In genomic region chr17:11506635-11507034, GRCh38 we compare ENCODE assay signal across 12 cellular contexts.
DNase-seq lines count a peak whose midpoint lies in the region; TF ChIP-seq lines count a peak whose summit lies in the region.
"Had no signal": no experiment of that assay in that cellular context is flagged by ENCODE, and none has a peak within 500 bp of the region (broad histone marks: within the 10 kb centered on the region; RNA-seq: fewer than 3 reads in every experiment).

No MANE protein-coding gene starts in this region.

- no peaks in the 10 kb centered on the region for H3K4me1 ChIP-seq in colonic mucosa
- peaks cover 12% of the 10 kb centered on the region for H3K4me1 ChIP-seq in neural progenitor cell
- H3K4me1 ChIP-seq: heart left ventricle had no signal

- no peaks in the 10 kb centered on the region for H3K79me2 ChIP-seq in neural progenitor cell (ENCODE audit: low read depth)

- TF ChIP-seq CTCF in colonic mucosa (IDR thresholded peaks at IDR 0.05) (no peak), neural progenitor cell (IDR thresholded peaks at IDR 0.05) (no peak)

- H3K9me3 Mint-ChIP-seq in neural progenitor cell = peaks cover 2% of the 10 kb centered on the region

- H3K9me3 ChIP-seq in colonic mucosa (no peaks in the 10 kb centered on the region), neural progenitor cell (ENCODE audit: low read depth) (no peaks in the 10 kb centered on the region)
- H3K9me3 ChIP-seq: heart left ventricle had no signal

- no peak overlapping the region for H2AFZ ChIP-seq in neural progenitor cell (replicated peaks)

- H3K9ac ChIP-seq in colonic mucosa (ENCODE audit: low read depth in 2 of 2, low read length in 2 of 2) (no peak overlapping the region), neural progenitor cell (no peak overlapping the region)

- H3K27ac ChIP-seq in colonic mucosa = no peak overlapping the region
- H3K27ac ChIP-seq in neural progenitor cell = no peak overlapping the region
- H3K27ac ChIP-seq: 22Rv1, heart left ventricle had no signal

- H3K27ac Mint-ChIP-seq in neural progenitor cell = no peak overlapping the region

- no peaks in the 10 kb centered on the region for H3K4me1 Mint-ChIP-seq in neural progenitor cell

- peaks cover 28% of the 10 kb centered on the region for H3K27me3 Mint-ChIP-seq in neural progenitor cell (ENCODE audit: insufficient read depth, low read depth)

- intact Hi-C loops in colonic mucosa (cut with DNase I) = no loop called here

- H3K4me3 ChIP-seq in colonic mucosa = no peak overlapping the region
- no peak overlapping the region for H3K4me3 ChIP-seq in neural progenitor cell
- H3K4me3 ChIP-seq: heart left ventricle had no signal

- peaks cover 5% of the 10 kb centered on the region for H3F3A ChIP-seq in neural progenitor cell (ENCODE audit: low read depth)

- H3K36me3 ChIP-seq in colonic mucosa (no peaks in the 10 kb centered on the region), neural progenitor cell (no peaks in the 10 kb centered on the region)
- H3K36me3 ChIP-seq: heart left ventricle had no signal

- H3K4me3 Mint-ChIP-seq in neural progenitor cell = no peak overlapping the region

- no peaks in the 10 kb centered on the region for H3K36me3 Mint-ChIP-seq in neural progenitor cell

- H3K4me2 ChIP-seq in neural progenitor cell = no peak overlapping the region

- H4K20me1 ChIP-seq in neural progenitor cell (ENCODE audit: low read depth) = peaks cover 28% of the 10 kb centered on the region

- H3K27me3 ChIP-seq in colonic mucosa (no peaks in the 10 kb centered on the region), neural progenitor cell (no peaks in the 10 kb centered on the region)

- DNase-seq in DMS 273 (lab: John Stamatoyannopoulos, UW; ENCODE audit: unreplicated experiment) = peak; percentile 41
- DNase-seq in DMS 273 treated with DMSO at 0.1 percent for 48 hours (lab: John Stamatoyannopoulos, UW) = no peak
- DNase-seq in NCI-H460 (ENCODE audit: extremely low read depth, low read depth) = peak; percentile 2
- DNase-seq in colonic mucosa = peak; percentile 20
- DNase-seq in neural progenitor cell (ENCODE audit: low spot score) = peak; percentile 88
- no peak for DNase-seq in NCI-H1105 treated with DMSO at 0.1 percent for 48 hours (lab: John Stamatoyannopoulos, UW)
- DNase-seq in DMS153 treated with DMSO at 0.1 percent for 48 hours (lab: John Stamatoyannopoulos, UW; ENCODE audit: unreplicated experiment) = no peak
- no peak for DNase-seq in effector CD4-positive, alpha-beta T cell
- DNase-seq: anterior cingulate cortex, heart left ventricle, T-helper 9 cell had no signal

Comparison
In these comparisons a context has a peak if more than half of its experiments do, and no peak if none do; other contexts are left out.
1. DNase-seq: peak in DMS 273 (single experiment), NCI-H460 (single experiment), colonic mucosa (single experiment) and neural progenitor cell (single experiment); none in DMS 273 treated with DMSO at 0.1 percent for 48 hours (single experiment), NCI-H1105 treated with DMSO at 0.1 percent for 48 hours (single experiment), DMS153 treated with DMSO at 0.1 percent for 48 hours (single experiment) and effector CD4-positive, alpha-beta T cell (single experiment).